ENCODE assay signal across 18 cellular contexts in genomic region chr7:107854989-107855388, GRCh38. TPM values are rescaled to one million over a fixed set of nuclear protein-coding genes. Genes with fewer than 3 reads are reported as not detected.
DNase-seq lines count a peak whose midpoint lies in the region; ATAC-seq and TF ChIP-seq lines count a peak whose summit lies in the region.
"Had no signal": no experiment of that assay in that cellular context is flagged by ENCODE, and none has a peak within 500 bp of the region (broad histone marks: within the 10 kb centered on the region; RNA-seq: fewer than 3 reads in every experiment).

No MANE protein-coding gene starts in this region.

- H3K4me1 ChIP-seq in CD8-positive, alpha-beta T cell (ENCODE audit: insufficient read depth, low read length), result peaks cover 25% of the 10 kb centered on the region
- H3K4me1 ChIP-seq: neural progenitor cell had no signal

- no peak for ATAC-seq in CD8-positive, alpha-beta T cell
- no peak for ATAC-seq in activated CD4-positive, CD25-positive, alpha-beta regulatory T cell treated with anti-CD3 and anti-CD28 coated beads, Interleukin-2, amount 50 U/mL, for 24 hours
- ATAC-seq: activated T-cell treated with anti-CD3 and anti-CD28 coated beads, Interleukin-2, amount 50 U/mL, for 4 hours; GM23338 had no signal

- H3K27me3 ChIP-seq in CD8-positive, alpha-beta T cell (ENCODE audit: insufficient read depth, low read length), result no peaks in the 10 kb centered on the region
- H3K27me3 ChIP-seq: neural progenitor cell had no signal

- no peaks in the 10 kb centered on the region for H3K36me3 Mint-ChIP-seq in CD8-positive, alpha-beta T cell
- no peaks in the 10 kb centered on the region for H3K36me3 Mint-ChIP-seq in nephron progenitor cell (ENCODE audit: low read depth)
- H3K36me3 Mint-ChIP-seq: activated naive CD8-positive, alpha-beta T cell treated with anti-CD3 and anti-CD28 coated beads for 36 hours; CD14-positive monocyte; memory B cell; neural progenitor cell had no signal

- H3K9me3 ChIP-seq in CD8-positive, alpha-beta T cell (ENCODE audit: low read length), result no peaks in the 10 kb centered on the region

- intact Hi-C loops in CD8-positive, alpha-beta T cell (cut with DNase I, micrococcal nuclease), result loop anchor here in 1 of 2 experiments (5.0 kb wide), 1 partner anchor 113 kb away; the partner anchor contains the start of gene CBLL1

- no peak overlapping the region for H3K4me3 ChIP-seq in CD8-positive, alpha-beta T cell (ENCODE audit: low read depth, low read length)
- no peak overlapping the region for H3K4me3 ChIP-seq in choroid plexus epithelial cell (ENCODE audit: low read depth, low read length)
- H3K4me3 ChIP-seq: GM23338, neural progenitor cell had no signal

- no peaks in the 10 kb centered on the region for H3K36me3 ChIP-seq in CD8-positive, alpha-beta T cell (ENCODE audit: insufficient read depth, low read length)
- H3K36me3 ChIP-seq: neural progenitor cell had no signal

- H3K27ac ChIP-seq in CD8-positive, alpha-beta T cell (ENCODE audit: low read depth, low read length), result no peak overlapping the region
- H3K27ac ChIP-seq: neural progenitor cell had no signal

- CTCF ChIA-PET in CD8-positive, alpha-beta T cell (lab: Charles Lee), result interaction anchor here (2.7 kb wide), 1 partner anchor 20 kb away, joined by 8 read pairs; no protein-coding TSS in a partner anchor

- POLR2A ChIA-PET in CD8-positive, alpha-beta T cell (lab: Charles Lee), result no interaction called here

- H3K9me3 Mint-ChIP-seq in CD8-positive, alpha-beta T cell, result no peaks in the 10 kb centered on the region
- H3K9me3 Mint-ChIP-seq in nephron progenitor cell, result no peaks in the 10 kb centered on the region
- H3K9me3 Mint-ChIP-seq: activated CD4-positive, alpha-beta T cell treated with anti-CD3 and anti-CD28 coated beads, Interleukin-2, amount 10 ng/mL, durations not matched to agents 7 days and 5 days; activated naive CD8-positive, alpha-beta T cell treated with anti-CD3 and anti-CD28 coated beads for 36 hours; activated T-cell treated with anti-CD3 and anti-CD28 coated beads, Interleukin-2, amount 50 U/mL, for 4 hours; CD14-positive monocyte; GM23338; memory B cell; neural progenitor cell had no signal

- H3K27ac Mint-ChIP-seq in CD8-positive, alpha-beta T cell, result peak overlapping the region; percentile 25
- H3K27ac Mint-ChIP-seq in nephron progenitor cell, result peak overlapping the region; percentile 7
- H3K27ac Mint-ChIP-seq: activated CD4-positive, alpha-beta T cell treated with anti-CD3 and anti-CD28 coated beads, Interleukin-2, amount 10 ng/mL, durations not matched to agents 7 days and 5 days; activated naive CD8-positive, alpha-beta T cell treated with anti-CD3 and anti-CD28 coated beads for 36 hours; CD14-positive monocyte; GM23338; memory B cell; neural progenitor cell had no signal

- DNase-seq in CD8-positive, alpha-beta T cell, result no peak
- DNase-seq in HT1080 (ENCODE audit: low read depth) (peak; percentile 68), choroid plexus epithelial cell (ENCODE audit: low read depth) (peak; percentile 19), nephron progenitor cell (no peak), T-helper 2 cell (no peak)
- no peak for DNase-seq in stimulated activated naive CD4-positive, alpha-beta T cell (lab: John Stamatoyannopoulos, UW)
- DNase-seq: activated CD4-positive, alpha-beta T cell treated with anti-CD3 and anti-CD28 coated beads, Interleukin-2, amount 10 ng/mL, durations not matched to agents 7 days and 5 days; activated naive CD8-positive, alpha-beta T cell treated with anti-CD3 and anti-CD28 coated beads for 36 hours; activated T-cell treated with anti-CD3 and anti-CD28 coated beads, Interleukin-2, amount 50 U/mL, for 4 hours; caudate nucleus; NCI-H1048; NCI-H2107; substantia nigra had no signal

- H3K27me3 Mint-ChIP-seq in CD8-positive, alpha-beta T cell (ENCODE audit: low read depth), result no peaks in the 10 kb centered on the region
- peaks cover 26% of the 10 kb centered on the region for H3K27me3 Mint-ChIP-seq in nephron progenitor cell (ENCODE audit: low read depth, poor library complexity)
- H3K27me3 Mint-ChIP-seq: activated naive CD8-positive, alpha-beta T cell treated with anti-CD3 and anti-CD28 coated beads for 36 hours had no signal

- peaks cover 41% of the 10 kb centered on the region for H3K4me1 Mint-ChIP-seq in CD8-positive, alpha-beta T cell (ENCODE audit: low read depth)
- H3K4me1 Mint-ChIP-seq in nephron progenitor cell, result no peaks in the 10 kb centered on the region
- H3K4me1 Mint-ChIP-seq: neural progenitor cell had no signal

- TF ChIP-seq CTCF in CD8-positive, alpha-beta T cell (IDR thresholded peaks at IDR 0.05), result no peak
- TF ChIP-seq CTCF in choroid plexus epithelial cell (conservative IDR thresholded peaks at IDR 0.05; ENCODE audit: low read depth, low read length) (no peak), nephron progenitor cell (IDR thresholded peaks at IDR 0.05) (no peak)

- H3K4me3 Mint-ChIP-seq in CD8-positive, alpha-beta T cell, result no peak overlapping the region
- no peak overlapping the region for H3K4me3 Mint-ChIP-seq in nephron progenitor cell
- H3K4me3 Mint-ChIP-seq: activated CD4-positive, alpha-beta T cell treated with anti-CD3 and anti-CD28 coated beads, Interleukin-2, amount 10 ng/mL, durations not matched to agents 7 days and 5 days; activated naive CD8-positive, alpha-beta T cell treated with anti-CD3 and anti-CD28 coated beads for 36 hours; activated T-cell treated with anti-CD3 and anti-CD28 coated beads, Interleukin-2, amount 50 U/mL, for 4 hours; CD14-positive monocyte; GM23338; memory B cell; neural progenitor cell had no signal

RNA-seq across cellular contexts. Expression of gene DLD, which starts 36.0 kb away (rescaled TPM):
- total RNA-seq in CD8-positive, alpha-beta T cell, result 10 to 100 TPM; 83.5 to 85.9 TPM
- total RNA-seq in HT1080 (2014; rRNA removed; shearing (Covaris generic)), result 44.1 and 65.8 TPM in 2 replicates
- 110 and 115 TPM in 2 replicates for polyA plus RNA-seq in HT1080 (2015; cell fraction: cytosol; rRNA removed)
- 114 and 158 TPM in 2 replicates for polyA plus RNA-seq in HT1080 (2015; cell fraction: nucleus; rRNA removed)

RNA-seq across cellular contexts. Expression of gene SLC26A3, which starts 52.0 kb away (rescaled TPM):
- total RNA-seq in CD8-positive, alpha-beta T cell, result not detected
- total RNA-seq in HT1080 (2014; rRNA removed; shearing (Covaris generic)), result not detected in 2 replicates
- not detected in 2 replicates for polyA plus RNA-seq in HT1080 (2015; cell fraction: cytosol; rRNA removed)
- polyA plus RNA-seq in HT1080 (2015; cell fraction: nucleus; rRNA removed), result not detected in 2 replicates
- total RNA-seq: activated CD4-positive, alpha-beta T cell treated with anti-CD3 and anti-CD28 coated beads, Interleukin-2, amount 10 ng/mL, durations not matched to agents 7 days and 5 days; activated naive CD8-positive, alpha-beta T cell treated with anti-CD3 and anti-CD28 coated beads for 36 hours; GM23338 had no signal
- polyA plus RNA-seq: CD14-positive monocyte, GM23338 had no signal

Comparison
In these comparisons a context has a peak if more than half of its experiments do, and no peak if none do; other contexts are left out.
1. DNase-seq: peak in HT1080 (single experiment) and choroid plexus epithelial cell (single experiment); none in CD8-positive, alpha-beta T cell (0 of 7), nephron progenitor cell (single experiment), stimulated activated naive CD4-positive, alpha-beta T cell (0 of 6) and T-helper 2 cell (0 of 5).